ENCODE assay signal across 28 cellular contexts in the genomic region with DNA sequence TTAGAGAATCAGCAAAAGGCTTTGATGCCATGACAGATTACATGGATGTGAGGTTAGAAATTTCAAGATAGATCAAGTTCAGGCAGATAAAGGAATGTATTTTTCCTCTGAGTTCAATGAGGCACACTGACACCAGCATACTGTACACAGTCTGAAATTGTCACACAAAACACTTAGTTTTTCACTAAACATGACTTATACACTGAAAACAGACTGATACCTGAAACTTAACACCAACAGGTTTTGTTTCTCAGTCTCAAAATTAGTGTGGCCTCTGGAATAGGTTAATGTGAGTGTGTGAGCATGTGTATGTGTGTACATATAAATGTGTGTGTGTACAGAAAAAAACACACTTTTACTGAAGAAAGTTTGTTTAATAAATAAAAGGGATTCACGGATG.
"Had no signal": no experiment of that assay in that cellular context is flagged by ENCODE, and none has a peak within 500 bp of the region (broad histone marks: within the 10 kb centered on the region; RNA-seq: fewer than 3 reads in every experiment).

No MANE protein-coding gene starts in this region.

- H3K4me1 Mint-ChIP-seq: endodermal cell had no signal

- H3K4me3 ChIP-seq: colonic mucosa, coronary artery, dorsolateral prefrontal cortex, esophagus muscularis mucosa, esophagus squamous epithelium, gastrocnemius medialis, gastroesophageal sphincter, heart left ventricle, heart right ventricle had no signal

- H3K4me1 ChIP-seq: colonic mucosa, esophagus muscularis mucosa, esophagus squamous epithelium, foreskin keratinocyte, gastrocnemius medialis, gastroesophageal sphincter, heart left ventricle, heart right ventricle had no signal

- H3K27me3 Mint-ChIP-seq: dendritic cell treated with granulocyte-macrophage colony-stimulating factor and Interleukin-4, amounts not matched to agents 40 ng/mL and 50 ng/mL, for 4 days; effector memory CD8-positive, alpha-beta T cell had no signal

- DNase-seq: colonic mucosa; cortex of kidney; dermis blood vessel endothelial cell; dorsolateral prefrontal cortex; effector CD4-positive, alpha-beta T cell; effector CD8-positive, alpha-beta T cell; effector memory CD4-positive, alpha-beta T cell; effector memory CD8-positive, alpha-beta T cell; endodermal cell; erythroblast; esophagus squamous epithelium; foreskin fibroblast; foreskin keratinocyte; gastrocnemius medialis; glutamatergic neuron; head of caudate nucleus; heart left ventricle; heart right ventricle had no signal

- H3K9me3 ChIP-seq: colonic mucosa, esophagus muscularis mucosa, esophagus squamous epithelium, gastrocnemius medialis, gastroesophageal sphincter, heart left ventricle had no signal

- H3K27me3 ChIP-seq: colonic mucosa, esophagus muscularis mucosa, esophagus squamous epithelium, foreskin keratinocyte, gastrocnemius medialis, gastroesophageal sphincter, heart left ventricle, heart right ventricle had no signal

- ATAC-seq: effector memory CD8-positive, alpha-beta T cell; esophagus mucosa; foreskin keratinocyte; gastrocnemius medialis; gastroesophageal sphincter; heart left ventricle; heart right ventricle had no signal

- H3K27ac Mint-ChIP-seq: dendritic cell treated with granulocyte-macrophage colony-stimulating factor and Interleukin-4, amounts not matched to agents 40 ng/mL and 50 ng/mL, for 4 days; effector memory CD8-positive, alpha-beta T cell; endodermal cell had no signal

- H3K4me3 Mint-ChIP-seq: dendritic cell treated with granulocyte-macrophage colony-stimulating factor and Interleukin-4, amounts not matched to agents 40 ng/mL and 50 ng/mL, for 4 days; effector memory CD8-positive, alpha-beta T cell; endodermal cell had no signal

- H3K36me3 ChIP-seq: colonic mucosa, esophagus muscularis mucosa, esophagus squamous epithelium, gastrocnemius medialis, gastroesophageal sphincter, heart left ventricle, heart right ventricle had no signal

- H3K27ac ChIP-seq: colonic mucosa, coronary artery, dorsolateral prefrontal cortex, epithelial cell of prostate, esophagus muscularis mucosa, esophagus squamous epithelium, foreskin keratinocyte, gastrocnemius medialis, gastroesophageal sphincter, heart left ventricle, heart right ventricle had no signal

- FAIRE-seq: colon, endometrium, endothelial cell of umbilical vein, frontal cortex had no signal
